Comparison of ENCODE assay signal across 16 cellular contexts in the genomic region with DNA sequence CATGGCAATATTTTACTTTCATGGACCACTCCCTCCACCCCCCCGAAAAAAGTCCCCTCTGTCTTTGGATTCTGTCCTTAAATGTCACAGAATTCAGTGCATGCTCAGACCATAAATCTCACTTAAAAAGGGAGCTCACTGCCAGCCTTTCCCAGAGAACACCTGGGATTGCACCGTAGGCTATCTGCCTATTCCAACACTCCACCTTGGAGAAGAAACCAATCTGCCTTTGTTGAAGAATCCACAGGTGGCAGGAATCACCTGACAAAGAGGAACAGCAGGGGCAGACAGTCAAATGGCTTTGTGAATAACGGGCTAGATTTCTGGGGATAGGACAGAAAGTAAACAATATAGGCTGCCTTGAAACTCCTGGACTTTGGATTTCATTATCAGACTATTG.
A peak's percentile ranks its signal among the peaks of the same experiment; 100 is the strongest.
DNase-seq lines count a peak whose midpoint lies in the region; ATAC-seq and TF ChIP-seq lines count a peak whose summit lies in the region.
"Had no signal": no experiment of that assay in that cellular context is flagged by ENCODE, and none has a peak within 500 bp of the region (broad histone marks: within the 10 kb centered on the region; RNA-seq: fewer than 3 reads in every experiment).

No MANE protein-coding gene starts in this region.

- no peak overlapping the region for H2AFZ ChIP-seq in GM23338
- H2AFZ ChIP-seq: PC-9 had no signal

- peak; percentile 27 for DNase-seq in GM23338 (ENCODE audit: low spot score)
- DNase-seq in NCI-H1092 treated with DMSO at 0.1 percent for 48 hours (lab: John Stamatoyannopoulos, UW), result peak; percentile 44
- peak; percentile 99 for DNase-seq in NCI-H69 (lab: John Stamatoyannopoulos, UW)
- DNase-seq in esophagus muscularis mucosa (ENCODE audit: extremely low spot score), result peak; percentile 62
- DNase-seq: BE2C; CD4-positive, alpha-beta memory T cell; EL; NCI-H187 treated with DMSO at 0.1 percent for 48 hours; NCI-H510A; PC-9; T-cell; T1000 had no signal

- no peaks in the 10 kb centered on the region for H4K20me1 ChIP-seq in GM23338 (replicated peaks; ENCODE audit: insufficient read depth)

- H3K4me3 ChIP-seq in GM23338, result no peak overlapping the region
- H3K4me3 ChIP-seq in esophagus muscularis mucosa, result no peak overlapping the region
- H3K4me3 ChIP-seq: HAP-1, PC-9 had no signal

- no peaks in the 10 kb centered on the region for H3K27me3 Mint-ChIP-seq in GM23338 (ENCODE audit: insufficient read depth, low read depth, poor library complexity)
- H3K27me3 Mint-ChIP-seq: CD4-positive, alpha-beta memory T cell; T-cell had no signal

- no peaks in the 10 kb centered on the region for H3K79me2 ChIP-seq in GM23338 (replicated peaks; ENCODE audit: insufficient read depth)

- no peak for TF ChIP-seq EP300 in esophagus muscularis mucosa (IDR thresholded peaks at IDR 0.05)

- H3K27me3 ChIP-seq in GM23338 (ENCODE audit: insufficient read depth) (no peaks in the 10 kb centered on the region), esophagus muscularis mucosa (no peaks in the 10 kb centered on the region)
- H3K27me3 ChIP-seq: BE2C had no signal

- no peaks in the 10 kb centered on the region for H3K9me3 Mint-ChIP-seq in GM23338

- TF ChIP-seq POLR2A in esophagus muscularis mucosa (IDR thresholded peaks at IDR 0.05; ENCODE audit: low read depth), result no peak

- peaks cover 12% of the 10 kb centered on the region; the same call in 1 of the 2 replicates for H3K9me2 ChIP-seq in GM23338 (ENCODE audit: insufficient read depth)

- H3K27ac ChIP-seq in GM23338 (ENCODE audit: low read depth) (no peak overlapping the region), esophagus muscularis mucosa (replicated peaks in 1 of 4) (no peak overlapping the region)
- H3K27ac ChIP-seq: PC-9 had no signal

- H3K36me3 ChIP-seq in GM23338 (ENCODE audit: insufficient read depth) (no peaks in the 10 kb centered on the region), esophagus muscularis mucosa (no peaks in the 10 kb centered on the region)
- H3K36me3 ChIP-seq: BE2C, HAP-1 had no signal

- no peaks in the 10 kb centered on the region for H3K36me3 Mint-ChIP-seq in GM23338 (ENCODE audit: low read depth)
- H3K36me3 Mint-ChIP-seq: CD4-positive, alpha-beta memory T cell; T-cell had no signal

- ATAC-seq in GM23338 (peak; percentile 66), HG03025 (IDR thresholded peaks at IDR 0.05; ENCODE audit: low FRiP score, unreplicated experiment) (no peak), GM19455 (IDR thresholded peaks at IDR 0.05; ENCODE audit: unreplicated experiment) (no peak), HG03095 (IDR thresholded peaks at IDR 0.05; ENCODE audit: unreplicated experiment) (no peak)
- ATAC-seq: T-cell had no signal

- H3K4me1 Mint-ChIP-seq in GM23338, result peaks cover 14% of the 10 kb centered on the region
- H3K4me1 Mint-ChIP-seq: CD4-positive, alpha-beta memory T cell; T-cell had no signal

- H3K4me2 ChIP-seq in GM23338, result 0 out of 2 replicates have a peak overlapping the region, but pooled peaks have one; percentile 15
- H3K4me2 ChIP-seq: PC-9 had no signal

- intact Hi-C loops in esophagus muscularis mucosa (cut with DNase I), result no loop called here

- H3K4me1 ChIP-seq in GM23338 (ENCODE audit: insufficient read depth), result 0 out of 2 replicates have a peak, but pooled peaks cover 4% of the 10 kb centered on the region
- no peaks in the 10 kb centered on the region for H3K4me1 ChIP-seq in esophagus muscularis mucosa
- H3K4me1 ChIP-seq: BE2C, HAP-1 had no signal

- H3K4me3 Mint-ChIP-seq in GM23338, result no peak overlapping the region
- H3K4me3 Mint-ChIP-seq: CD4-positive, alpha-beta memory T cell; T-cell had no signal

- 48% methylated on average over 3 of the region's 3 CpGs for WGBS in esophagus muscularis mucosa

- H3K9me3 ChIP-seq in esophagus muscularis mucosa, result no peaks in the 10 kb centered on the region
- H3K9me3 ChIP-seq: BE2C, HAP-1 had no signal

- H3K27ac Mint-ChIP-seq in GM23338, result no peak overlapping the region
- H3K27ac Mint-ChIP-seq: CD4-positive, alpha-beta memory T cell; T-cell had no signal

- no peaks in the 10 kb centered on the region for H3F3A ChIP-seq in GM23338 (replicated peaks; ENCODE audit: low read depth)

- TF ChIP-seq CTCF in GM23338 (conservative IDR thresholded peaks at IDR 0.05; ENCODE audit: low read depth in 2 of 2), result no peak
- no peak for TF ChIP-seq CTCF in esophagus muscularis mucosa (IDR thresholded peaks at IDR 0.05)

TF ChIP-seq in GM23338, 12 proteins besides CTCF, POLR2A, EP300 and RAD21:
- no peak for TF ChIP-seq POLR2AphosphoS5 (IDR thresholded peaks at IDR 0.05; ENCODE audit: low read depth)
- TF ChIP-seq, protein P1, sequence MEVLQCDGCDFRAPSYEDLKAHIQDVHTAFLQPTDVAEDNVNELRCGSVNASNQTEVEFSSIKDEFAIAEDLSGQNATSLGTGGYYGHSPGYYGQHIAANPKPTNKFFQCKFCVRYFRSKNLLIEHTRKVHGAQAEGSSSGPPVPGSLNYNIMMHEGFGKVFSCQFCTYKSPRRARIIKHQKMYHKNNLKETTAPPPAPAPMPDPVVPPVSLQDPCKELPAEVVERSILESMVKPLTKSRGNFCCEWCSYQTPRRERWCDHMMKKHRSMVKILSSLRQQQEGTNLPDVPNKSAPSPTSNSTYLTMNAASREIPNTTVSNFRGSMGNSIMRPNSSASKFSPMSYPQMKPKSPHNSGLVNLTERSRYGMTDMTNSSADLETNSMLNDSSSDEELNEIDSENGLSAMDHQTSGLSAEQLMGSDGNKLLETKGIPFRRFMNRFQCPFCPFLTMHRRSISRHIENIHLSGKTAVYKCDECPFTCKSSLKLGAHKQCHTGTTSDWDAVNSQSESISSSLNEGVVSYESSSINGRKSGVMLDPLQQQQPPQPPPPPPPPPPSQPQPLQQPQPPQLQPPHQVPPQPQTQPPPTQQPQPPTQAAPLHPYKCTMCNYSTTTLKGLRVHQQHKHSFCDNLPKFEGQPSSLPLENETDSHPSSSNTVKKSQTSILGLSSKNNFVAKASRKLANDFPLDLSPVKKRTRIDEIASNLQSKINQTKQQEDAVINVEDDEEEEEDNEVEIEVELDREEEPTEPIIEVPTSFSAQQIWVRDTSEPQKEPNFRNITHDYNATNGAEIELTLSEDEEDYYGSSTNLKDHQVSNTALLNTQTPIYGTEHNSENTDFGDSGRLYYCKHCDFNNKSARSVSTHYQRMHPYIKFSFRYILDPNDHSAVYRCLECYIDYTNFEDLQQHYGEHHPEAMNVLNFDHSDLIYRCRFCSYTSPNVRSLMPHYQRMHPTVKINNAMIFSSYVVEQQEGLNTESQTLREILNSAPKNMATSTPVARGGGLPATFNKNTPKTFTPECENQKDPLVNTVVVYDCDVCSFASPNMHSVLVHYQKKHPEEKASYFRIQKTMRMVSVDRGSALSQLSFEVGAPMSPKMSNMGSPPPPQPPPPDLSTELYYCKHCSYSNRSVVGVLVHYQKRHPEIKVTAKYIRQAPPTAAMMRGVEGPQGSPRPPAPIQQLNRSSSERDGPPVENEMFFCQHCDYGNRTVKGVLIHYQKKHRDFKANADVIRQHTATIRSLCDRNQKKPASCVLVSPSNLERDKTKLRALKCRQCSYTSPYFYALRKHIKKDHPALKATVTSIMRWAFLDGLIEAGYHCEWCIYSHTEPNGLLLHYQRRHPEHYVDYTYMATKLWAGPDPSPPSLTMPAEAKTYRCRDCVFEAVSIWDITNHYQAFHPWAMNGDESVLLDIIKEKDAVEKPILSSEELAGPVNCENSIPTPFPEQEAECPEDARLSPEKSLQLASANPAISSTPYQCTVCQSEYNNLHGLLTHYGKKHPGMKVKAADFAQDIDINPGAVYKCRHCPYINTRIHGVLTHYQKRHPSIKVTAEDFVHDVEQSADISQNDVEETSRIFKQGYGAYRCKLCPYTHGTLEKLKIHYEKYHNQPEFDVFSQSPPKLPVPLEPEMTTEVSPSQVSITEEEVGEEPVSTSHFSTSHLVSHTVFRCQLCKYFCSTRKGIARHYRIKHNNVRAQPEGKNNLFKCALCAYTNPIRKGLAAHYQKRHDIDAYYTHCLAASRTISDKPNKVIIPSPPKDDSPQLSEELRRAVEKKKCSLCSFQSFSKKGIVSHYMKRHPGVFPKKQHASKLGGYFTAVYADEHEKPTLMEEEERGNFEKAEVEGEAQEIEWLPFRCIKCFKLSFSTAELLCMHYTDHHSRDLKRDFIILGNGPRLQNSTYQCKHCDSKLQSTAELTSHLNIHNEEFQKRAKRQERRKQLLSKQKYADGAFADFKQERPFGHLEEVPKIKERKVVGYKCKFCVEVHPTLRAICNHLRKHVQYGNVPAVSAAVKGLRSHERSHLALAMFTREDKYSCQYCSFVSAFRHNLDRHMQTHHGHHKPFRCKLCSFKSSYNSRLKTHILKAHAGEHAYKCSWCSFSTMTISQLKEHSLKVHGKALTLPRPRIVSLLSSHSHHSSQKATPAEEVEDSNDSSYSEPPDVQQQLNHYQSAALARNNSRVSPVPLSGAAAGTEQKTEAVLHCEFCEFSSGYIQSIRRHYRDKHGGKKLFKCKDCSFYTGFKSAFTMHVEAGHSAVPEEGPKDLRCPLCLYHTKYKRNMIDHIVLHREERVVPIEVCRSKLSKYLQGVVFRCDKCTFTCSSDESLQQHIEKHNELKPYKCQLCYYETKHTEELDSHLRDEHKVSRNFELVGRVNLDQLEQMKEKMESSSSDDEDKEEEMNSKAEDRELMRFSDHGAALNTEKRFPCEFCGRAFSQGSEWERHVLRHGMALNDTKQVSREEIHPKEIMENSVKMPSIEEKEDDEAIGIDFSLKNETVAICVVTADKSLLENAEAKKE (CRISPR knock-in tag; IDR thresholded peaks at IDR 0.05), result peak; percentile 94

Comparison
In these comparisons a context has a peak if more than half of its experiments do, and no peak if none do; other contexts are left out.
1. DNase-seq: peak in every context shown above with its lines; median percentile 99 in NCI-H69; 62 in esophagus muscularis mucosa; 44 in NCI-H1092 treated with DMSO at 0.1 percent for 48 hours; 27 in GM23338.